8 cellular contexts compared by ENCODE assay signal in genomic region chr1:146007048-146007784, GRCh38. TPM values are rescaled to one million over a fixed set of nuclear protein-coding genes. Genes with fewer than 3 reads are reported as not detected.
A peak's percentile ranks its signal among the peaks of the same experiment; 100 is the strongest.
DNase-seq lines count a peak whose midpoint lies in the region; ATAC-seq and TF ChIP-seq lines count a peak whose summit lies in the region.

No MANE protein-coding gene starts in this region.

- H3K79me2 ChIP-seq in SU-DHL-6 (ENCODE audit: insufficient read depth, low read length) = no peaks in the 10 kb centered on the region

- H3K9me3 ChIP-seq in SU-DHL-6 (ENCODE audit: insufficient read depth, low read length) = no peaks in the 10 kb centered on the region

- peak; percentile 74 for TF ChIP-seq CTCF in AG10803 (conservative IDR thresholded peaks at IDR 0.05; ENCODE audit: low read length)
- TF ChIP-seq CTCF in SU-DHL-6 (IDR thresholded peaks at IDR 0.05; ENCODE audit: insufficient read depth, low read length, poor library complexity, severe bottlenecking) = peak; percentile 68

- no peak overlapping the region for H3K4me3 ChIP-seq in AG10803 (ENCODE audit: low read length)
- H3K4me3 ChIP-seq in SU-DHL-6 (ENCODE audit: insufficient read depth, low read length, poor library complexity, severe bottlenecking) = no peak overlapping the region

- H3K9me2 ChIP-seq in SU-DHL-6 (replicated peaks; ENCODE audit: insufficient read depth, low read length) = no peaks in the 10 kb centered on the region

- H2AFZ ChIP-seq in SU-DHL-6 (ENCODE audit: low read depth, low read length, severe bottlenecking) = peak overlapping the region; percentile 95

- peak overlapping the region; percentile 65 for H3K4me2 ChIP-seq in SU-DHL-6 (ENCODE audit: low read depth, low read length, poor library complexity, severe bottlenecking)

- H3K27me3 ChIP-seq in SU-DHL-6 (ENCODE audit: low read length) = no peaks in the 10 kb centered on the region

- H3K27ac ChIP-seq in SU-DHL-6 (ENCODE audit: low read depth, low read length) = peak overlapping the region; percentile 44; the same call in 1 of the 2 replicates

- peak; percentile 77 for DNase-seq in AG10803 (ENCODE audit: low read depth)
- DNase-seq in NCI-H1417 treated with DMSO at 0.1 percent for 48 hours (lab: John Stamatoyannopoulos, UW) = peak; percentile 48
- peak; percentile 68 for DNase-seq in amniotic stem cell (lab: John Stamatoyannopoulos, UW)
- DNase-seq in left ventricle myocardium superior = no peak
- peak; percentile 76 for DNase-seq in sciatic nerve (ENCODE audit: low spot score)

- H3K9ac ChIP-seq in SU-DHL-6 (ENCODE audit: low read length) = peak overlapping the region; percentile 46; the same call in 1 of the 2 replicates

- H3K36me3 ChIP-seq in SU-DHL-6 (ENCODE audit: low read length) = no peaks in the 10 kb centered on the region

- H3F3A ChIP-seq in SU-DHL-6 (ENCODE audit: insufficient read depth) = no peaks in the 10 kb centered on the region

- intact Hi-C loops in left ventricle myocardium superior (cut with micrococcal nuclease) (no loop called here), sciatic nerve (cut with DNase I) (no loop called here)

- H4K20me1 ChIP-seq in SU-DHL-6 (ENCODE audit: low read depth, low read length) = no peaks in the 10 kb centered on the region

- ATAC-seq in GM19395 (IDR thresholded peaks at IDR 0.05; ENCODE audit: unreplicated experiment) (peak; percentile 62), left ventricle myocardium superior (peak; percentile 89), sciatic nerve (peak; percentile 96), GM21528 (IDR thresholded peaks at IDR 0.05; ENCODE audit: low FRiP score, unreplicated experiment) (no peak)

RNA-seq across cellular contexts. Expression of gene TXNIP, which starts 10.8 kb away (rescaled TPM):
- total RNA-seq in left ventricle myocardium superior = 954 TPM
- total RNA-seq in sciatic nerve = 609 TPM

RNA-seq across cellular contexts. Expression of gene HJV, which starts 14.3 kb away (rescaled TPM):
- total RNA-seq in left ventricle myocardium superior (71.9 TPM), sciatic nerve (not detected)

RNA-seq across cellular contexts. Expression of gene POLR3GL, which starts 42.7 kb away (rescaled TPM):
- 44.0 TPM for total RNA-seq in left ventricle myocardium superior
- total RNA-seq in sciatic nerve = 22.3 TPM

RNA-seq across cellular contexts. Expression of gene ANKRD34A, which starts 42.8 kb away (rescaled TPM):
- total RNA-seq in left ventricle myocardium superior = 0.52 TPM
- 1.2 TPM for total RNA-seq in sciatic nerve

RNA-seq across cellular contexts. Expression of gene LIX1L, which starts 49.4 kb away (rescaled TPM):
- total RNA-seq in left ventricle myocardium superior (25.2 TPM), sciatic nerve (57.6 TPM)

Comparison
In these comparisons a context has a peak if more than half of its experiments do, and no peak if none do; other contexts are left out.
1. RNA of gene HJV, which starts 14.3 kb away (total RNA-seq): 71.9 TPM in left ventricle myocardium superior (single experiment); not detected in sciatic nerve (single experiment); every median in the first group is over 10 times any median in the second.